Comparison of ENCODE assay signal across 8 cellular contexts in the genomic region with DNA sequence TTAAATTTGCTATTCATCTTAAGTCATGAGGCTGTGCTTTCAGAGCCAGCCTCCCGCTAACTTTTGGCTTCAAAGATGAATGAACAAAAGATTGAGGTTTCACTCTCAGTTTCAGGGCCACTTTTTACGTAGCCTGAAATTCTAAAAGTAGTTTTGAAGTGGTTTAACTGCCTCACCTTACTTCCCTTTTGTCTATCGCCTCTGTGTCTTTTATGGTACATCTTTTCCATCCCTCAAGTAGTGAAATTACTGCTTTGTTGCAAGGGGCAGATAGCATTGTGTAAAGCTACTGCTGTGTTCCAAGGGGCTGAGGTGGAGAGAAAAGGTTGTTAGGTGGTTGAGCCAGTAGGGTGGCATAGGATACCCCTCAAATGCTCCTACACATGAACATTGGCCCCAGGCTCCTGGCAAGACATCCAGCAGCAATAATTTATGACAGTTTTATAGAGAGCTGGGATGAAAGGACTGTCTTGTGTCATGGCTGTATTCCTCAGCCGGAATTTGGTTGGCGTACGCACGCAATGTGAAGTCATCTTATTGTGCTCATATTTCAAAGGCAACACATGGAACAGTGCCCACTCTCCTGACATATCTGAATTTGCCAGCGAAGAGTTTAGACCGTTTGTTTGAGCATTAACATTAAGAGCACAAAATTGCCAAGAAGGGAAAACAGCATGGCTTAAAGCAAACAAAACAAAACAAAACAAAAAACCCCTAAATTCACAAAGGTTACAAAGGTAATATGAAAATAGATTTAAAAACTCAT. TPM values are rescaled to one million over a fixed set of nuclear protein-coding genes. Genes with fewer than 3 reads are reported as not detected.
A peak's percentile ranks its signal among the peaks of the same experiment; 100 is the strongest.
DNase-seq lines count a peak whose midpoint lies in the region; ATAC-seq and TF ChIP-seq lines count a peak whose summit lies in the region.

No MANE protein-coding gene starts in this region.

- H3K36me3 ChIP-seq in SK-N-SH (replicated peaks in 1 of 2; ENCODE audit: control insufficient read depth in 1 of 2, insufficient read depth in 2 of 2, low read length in 1 of 2) (no peaks in the 10 kb centered on the region), testis (ENCODE audit: low read depth, missing control alignments) (no peaks in the 10 kb centered on the region)

- peak overlapping the region; percentile 26 for H3K27ac Mint-ChIP-seq in activated T-helper 17 cell treated with anti-CD3 and anti-CD28 coated beads, Interleukin-2, amount 50 U/mL, for 72 hours
- no peak overlapping the region for H3K27ac Mint-ChIP-seq in glutamatergic neuron (ENCODE audit: unreplicated experiment)

- no peak for TF ChIP-seq CTCF in SK-N-SH (IDR thresholded peaks at IDR 0.05)
- no peak for TF ChIP-seq CTCF in glutamatergic neuron (IDR thresholded peaks at IDR 0.05; ENCODE audit: partially characterized antibody, unreplicated experiment)
- TF ChIP-seq CTCF in testis (IDR thresholded peaks at IDR 0.05): no peak

- no peak for TF ChIP-seq POLR2A in testis (IDR thresholded peaks at IDR 0.05)

- H3K27me3 ChIP-seq in SK-N-SH (ENCODE audit: insufficient read depth) (no peaks in the 10 kb centered on the region), testis (no peaks in the 10 kb centered on the region)

- H3K27ac ChIP-seq in SK-N-SH (ENCODE audit: low read depth in 2 of 2, low read length in 1 of 2) (no peak overlapping the region), testis (no peak overlapping the region)

- no peak overlapping the region for H2AFZ ChIP-seq in SK-N-SH (ENCODE audit: low read depth)

- POLR2A ChIA-PET in SK-N-SH (lab: Yijun Ruan, JAX): no interaction called here

- CTCF ChIA-PET in SK-N-SH (lab: Yijun Ruan, JAX): interaction anchor here (1.0 to 5.9 kb wide), 7 partner anchors 9 to 739 kb away, joined by 3 to 43 read pairs (median 3); no protein-coding TSS in a partner anchor

- ATAC-seq in SK-N-SH treated with all-trans-retinoic acid at 6 μM for 48 hours: peak; percentile 37; the same call in 1 of the 3 replicates
- peak; percentile 89 for ATAC-seq in activated T-helper 17 cell treated with anti-CD3 and anti-CD28 coated beads, Interleukin-2, amount 50 U/mL, for 72 hours (replicated peaks)

- no peaks in the 10 kb centered on the region for H3F3A ChIP-seq in SK-N-SH (replicated peaks; ENCODE audit: insufficient read depth)

- H3K4me1 Mint-ChIP-seq in activated T-helper 17 cell treated with anti-CD3 and anti-CD28 coated beads, Interleukin-2, amount 50 U/mL, for 72 hours: peaks cover 14% of the 10 kb centered on the region
- no peaks in the 10 kb centered on the region for H3K4me1 Mint-ChIP-seq in glutamatergic neuron (ENCODE audit: low read depth, unreplicated experiment)

- H3K27me3 Mint-ChIP-seq in activated T-helper 17 cell treated with anti-CD3 and anti-CD28 coated beads, Interleukin-2, amount 50 U/mL, for 72 hours: peaks cover 24% of the 10 kb centered on the region
- no peaks in the 10 kb centered on the region for H3K27me3 Mint-ChIP-seq in glutamatergic neuron (ENCODE audit: unreplicated experiment)

- H3K4me2 ChIP-seq in SK-N-SH: no peak overlapping the region

- H3K4me1 ChIP-seq in SK-N-SH (ENCODE audit: control insufficient read depth in 1 of 2, insufficient read depth in 2 of 2, low read depth in 1 of 2, low read length in 1 of 2) (no peaks in the 10 kb centered on the region), testis (no peaks in the 10 kb centered on the region)

- intact Hi-C loops in testis (cut with DNase I; ENCODE audit: low total_unique reads): no loop called here

- H3K9me3 Mint-ChIP-seq in activated T-helper 17 cell treated with anti-CD3 and anti-CD28 coated beads, Interleukin-2, amount 50 U/mL, for 72 hours: no peaks in the 10 kb centered on the region
- H3K9me3 Mint-ChIP-seq in glutamatergic neuron (ENCODE audit: unreplicated experiment): no peaks in the 10 kb centered on the region

- no peaks in the 10 kb centered on the region for H4K20me1 ChIP-seq in SK-N-SH (ENCODE audit: insufficient read depth)

- no peak overlapping the region for H3K9ac ChIP-seq in SK-N-SH

- whole genome bisulfite sequencing in SK-N-SH (ENCODE audit: low lambda C conversion rate): 90% methylated on average over 9 of the region's 9 CpGs
- 89 to 95% methylated on average over 9 of the region's 9 CpGs for WGBS in testis, 2 donors

- H3K9me3 ChIP-seq in SK-N-SH: no peaks in the 10 kb centered on the region
- no peaks in the 10 kb centered on the region for H3K9me3 ChIP-seq in testis

- no peaks in the 10 kb centered on the region for H3K79me2 ChIP-seq in SK-N-SH (ENCODE audit: insufficient read depth)

- TF ChIP-seq RAD21 in SK-N-SH (IDR thresholded peaks at IDR 0.05; ENCODE audit: low read length): no peak

- H3K4me3 ChIP-seq in SK-N-SH (ENCODE audit: low read depth in 2 of 2, low read length in 1 of 2) (no peak overlapping the region), testis (no peak overlapping the region)

- TF ChIP-seq EP300 in SK-N-SH (IDR thresholded peaks at IDR 0.05; ENCODE audit: borderline replicate concordance in 1 of 2, low read depth in 1 of 2, low read length in 1 of 2): no peak

- no peaks in the 10 kb centered on the region for H3K36me3 Mint-ChIP-seq in activated T-helper 17 cell treated with anti-CD3 and anti-CD28 coated beads, Interleukin-2, amount 50 U/mL, for 72 hours (ENCODE audit: low read depth)
- H3K36me3 Mint-ChIP-seq in glutamatergic neuron (ENCODE audit: unreplicated experiment): no peaks in the 10 kb centered on the region

- no peaks in the 10 kb centered on the region for H3K9me2 ChIP-seq in SK-N-SH

- H3K4me3 Mint-ChIP-seq in activated T-helper 17 cell treated with anti-CD3 and anti-CD28 coated beads, Interleukin-2, amount 50 U/mL, for 72 hours: peak overlapping the region; percentile 52
- H3K4me3 Mint-ChIP-seq in glutamatergic neuron (ENCODE audit: unreplicated experiment): no peak overlapping the region

- DNase-seq in SK-N-SH: no peak
- peak; percentile 78 for DNase-seq in H4 (ENCODE audit: low spot score)
- DNase-seq in LoVo (ENCODE audit: low spot score): peak; percentile 86
- DNase-seq in mucosa of gallbladder (ENCODE audit: low spot score): peak; percentile 42
- DNase-seq in glutamatergic neuron: no peak
- DNase-seq in testis: no peak

TF ChIP-seq in SK-N-SH treated with all-trans-retinoic acid at 6 μM for 48 hours, 23 proteins besides CTCF, POLR2A, EP300 and RAD21 (continues in another document):
- TF ChIP-seq ZNF8 (CRISPR knock-in tag; IDR thresholded peaks at IDR 0.05) (no peak), RARB (CRISPR knock-in tag; IDR thresholded peaks at IDR 0.05) (no peak), CSDC2 (CRISPR knock-in tag; IDR thresholded peaks at IDR 0.05) (no peak), ZFP30 (CRISPR knock-in tag; IDR thresholded peaks at IDR 0.05) (no peak)

TF ChIP-seq in SK-N-SH, 30 proteins besides CTCF, POLR2A, EP300 and RAD21 (continues in another document):
- TF ChIP-seq POLR2AphosphoS5 (IDR thresholded peaks at IDR 0.05; ENCODE audit: low read depth, low read length) (no peak), SMC3 (IDR thresholded peaks at IDR 0.05; ENCODE audit: low read depth, low read length) (no peak), CHD2 (IDR thresholded peaks at IDR 0.05; ENCODE audit: low read length, partially characterized antibody) (no peak), MXI1 (IDR thresholded peaks at IDR 0.05; ENCODE audit: low read depth, low read length) (no peak), TEAD4 (IDR thresholded peaks at IDR 0.05; ENCODE audit: borderline replicate concordance, insufficient read depth) (no peak)
- TF ChIP-seq, protein P1, sequence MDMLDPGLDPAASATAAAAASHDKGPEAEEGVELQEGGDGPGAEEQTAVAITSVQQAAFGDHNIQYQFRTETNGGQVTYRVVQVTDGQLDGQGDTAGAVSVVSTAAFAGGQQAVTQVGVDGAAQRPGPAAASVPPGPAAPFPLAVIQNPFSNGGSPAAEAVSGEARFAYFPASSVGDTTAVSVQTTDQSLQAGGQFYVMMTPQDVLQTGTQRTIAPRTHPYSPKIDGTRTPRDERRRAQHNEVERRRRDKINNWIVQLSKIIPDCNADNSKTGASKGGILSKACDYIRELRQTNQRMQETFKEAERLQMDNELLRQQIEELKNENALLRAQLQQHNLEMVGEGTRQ (IDR thresholded peaks at IDR 0.05; ENCODE audit: borderline replicate concordance, low read depth, low read length): no peak
- TF ChIP-seq, protein P2, sequence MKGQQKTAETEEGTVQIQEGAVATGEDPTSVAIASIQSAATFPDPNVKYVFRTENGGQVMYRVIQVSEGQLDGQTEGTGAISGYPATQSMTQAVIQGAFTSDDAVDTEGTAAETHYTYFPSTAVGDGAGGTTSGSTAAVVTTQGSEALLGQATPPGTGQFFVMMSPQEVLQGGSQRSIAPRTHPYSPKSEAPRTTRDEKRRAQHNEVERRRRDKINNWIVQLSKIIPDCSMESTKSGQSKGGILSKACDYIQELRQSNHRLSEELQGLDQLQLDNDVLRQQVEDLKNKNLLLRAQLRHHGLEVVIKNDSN (IDR thresholded peaks at IDR 0.05; ENCODE audit: borderline replicate concordance, low read depth): no peak
- TF ChIP-seq, protein P3, sequence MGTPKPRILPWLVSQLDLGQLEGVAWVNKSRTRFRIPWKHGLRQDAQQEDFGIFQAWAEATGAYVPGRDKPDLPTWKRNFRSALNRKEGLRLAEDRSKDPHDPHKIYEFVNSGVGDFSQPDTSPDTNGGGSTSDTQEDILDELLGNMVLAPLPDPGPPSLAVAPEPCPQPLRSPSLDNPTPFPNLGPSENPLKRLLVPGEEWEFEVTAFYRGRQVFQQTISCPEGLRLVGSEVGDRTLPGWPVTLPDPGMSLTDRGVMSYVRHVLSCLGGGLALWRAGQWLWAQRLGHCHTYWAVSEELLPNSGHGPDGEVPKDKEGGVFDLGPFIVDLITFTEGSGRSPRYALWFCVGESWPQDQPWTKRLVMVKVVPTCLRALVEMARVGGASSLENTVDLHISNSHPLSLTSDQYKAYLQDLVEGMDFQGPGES (IDR thresholded peaks at IDR 0.05; ENCODE audit: low read depth, low read length): no peak

RNA-seq across cellular contexts. Expression of a gene that starts 32.2 kb away (rescaled TPM):
- polyA plus RNA-seq in SK-N-SH (2012; rRNA removed) (0.06 and 0.12 TPM in 2 replicates), testis (ENCODE audit: insufficient read depth, low read depth, low replicate concordance) (5.6 TPM)
- polyA plus RNA-seq in SK-N-SH (2012; cell fraction: cytosol; rRNA removed): 0.21 and 0.22 TPM in 2 replicates
- polyA plus RNA-seq in SK-N-SH (2012; cell fraction: nucleus; rRNA removed): 0.09 and 0.36 TPM in 2 replicates
- 0.90 TPM in 1 of 2 replicates, not detected in the other for total RNA-seq in H4 (2014; rRNA removed; shearing (Covaris generic))
- total RNA-seq in activated T-helper 17 cell treated with anti-CD3 and anti-CD28 coated beads, Interleukin-2, amount 50 U/mL, for 72 hours: under 1 TPM; 0.53 to 0.71 TPM
- total RNA-seq in mucosa of gallbladder (7.9 TPM), glutamatergic neuron (ENCODE audit: unreplicated experiment) (7.4 TPM), testis (1 to 10 TPM; 2.9 to 3.2 TPM)

RNA-seq across cellular contexts. Expression of a gene that starts 52.0 kb away (rescaled TPM):
- polyA plus RNA-seq in SK-N-SH (2012; rRNA removed): 15.9 and 17.5 TPM in 2 replicates
- polyA plus RNA-seq in SK-N-SH (2012; cell fraction: cytosol; rRNA removed): 20.5 and 20.9 TPM in 2 replicates
- polyA plus RNA-seq in SK-N-SH (2012; cell fraction: nucleus; rRNA removed): 14.8 and 25.9 TPM in 2 replicates
- 10.0 and 10.8 TPM in 2 replicates for total RNA-seq in H4 (2014; rRNA removed; shearing (Covaris generic))
- 10 to 100 TPM; 28.2 to 35.6 TPM for total RNA-seq in activated T-helper 17 cell treated with anti-CD3 and anti-CD28 coated beads, Interleukin-2, amount 50 U/mL, for 72 hours
- 23.9 TPM for total RNA-seq in mucosa of gallbladder
- 47.9 TPM for total RNA-seq in glutamatergic neuron (ENCODE audit: unreplicated experiment)
- total RNA-seq in testis: 10 to 100 TPM; 46.0 to 78.1 TPM
- 52.3 TPM for polyA plus RNA-seq in testis (ENCODE audit: insufficient read depth, low read depth, low replicate concordance)

Comparison
In these comparisons a context has a peak if more than half of its experiments do, and no peak if none do; other contexts are left out.
1. DNase-seq: peak in H4 (single experiment), LoVo (single experiment) and mucosa of gallbladder (single experiment); none in SK-N-SH (single experiment), glutamatergic neuron (single experiment) and testis (single experiment).